Comparison of ENCODE assay signal across 14 cellular contexts in genomic region chr6:53834134-53834533, GRCh38.
"Had no signal": no experiment of that assay in that cellular context is flagged by ENCODE, and none has a peak within 500 bp of the region (broad histone marks: within the 10 kb centered on the region; RNA-seq: fewer than 3 reads in every experiment).

No MANE protein-coding gene starts in this region.

- ATAC-seq: activated T-cell treated with anti-CD3 and anti-CD28 coated beads, Interleukin-2, amount 50 U/mL, for 72 hours; heart right ventricle; naive thymus-derived CD8-positive, alpha-beta T cell had no signal

- H3K9ac ChIP-seq: parathyroid adenoma had no signal

- H2AFZ ChIP-seq: parathyroid adenoma had no signal

- H3K27me3 ChIP-seq: esophagus muscularis mucosa, heart right ventricle, tibial artery, uterus had no signal

- H3K36me3 ChIP-seq: esophagus muscularis mucosa, heart right ventricle, tibial artery had no signal

- H3K9me3 ChIP-seq: esophagus muscularis mucosa, heart right ventricle, tibial artery, uterus had no signal

- DNase-seq: activated CD4-positive, alpha-beta T cell treated with anti-CD3 and anti-CD28 coated beads, Interleukin-2, amount 50 U/mL, for 4 hours; activated effector memory CD4-positive, alpha-beta T cell treated with anti-CD3 and anti-CD28 coated beads, Interleukin-2, amount 50 U/mL, for 16 hours; activated T-cell treated with anti-CD3 and anti-CD28 coated beads, Interleukin-2, amount 50 U/mL, for 72 hours; effector CD8-positive, alpha-beta T cell; heart right ventricle; left cardiac atrium; mesenchymal stem cell; naive thymus-derived CD8-positive, alpha-beta T cell; stimulated activated CD8-positive, alpha-beta memory T cell treated with anti-CD3 and anti-CD28 coated beads, Interleukin-4, amount 100 ng/mL, for 48 hours; stimulated activated naive CD4-positive, alpha-beta T cell; tibial artery; uterus had no signal

- H3K27ac ChIP-seq: esophagus muscularis mucosa, heart right ventricle, parathyroid adenoma, tibial artery, uterus had no signal

- H3K4me1 ChIP-seq: uterus had no signal

- H3K4me3 ChIP-seq: esophagus muscularis mucosa, heart right ventricle, tibial artery, uterus had no signal
